ENCODE assay signal across 9 cellular contexts in the genomic region with DNA sequence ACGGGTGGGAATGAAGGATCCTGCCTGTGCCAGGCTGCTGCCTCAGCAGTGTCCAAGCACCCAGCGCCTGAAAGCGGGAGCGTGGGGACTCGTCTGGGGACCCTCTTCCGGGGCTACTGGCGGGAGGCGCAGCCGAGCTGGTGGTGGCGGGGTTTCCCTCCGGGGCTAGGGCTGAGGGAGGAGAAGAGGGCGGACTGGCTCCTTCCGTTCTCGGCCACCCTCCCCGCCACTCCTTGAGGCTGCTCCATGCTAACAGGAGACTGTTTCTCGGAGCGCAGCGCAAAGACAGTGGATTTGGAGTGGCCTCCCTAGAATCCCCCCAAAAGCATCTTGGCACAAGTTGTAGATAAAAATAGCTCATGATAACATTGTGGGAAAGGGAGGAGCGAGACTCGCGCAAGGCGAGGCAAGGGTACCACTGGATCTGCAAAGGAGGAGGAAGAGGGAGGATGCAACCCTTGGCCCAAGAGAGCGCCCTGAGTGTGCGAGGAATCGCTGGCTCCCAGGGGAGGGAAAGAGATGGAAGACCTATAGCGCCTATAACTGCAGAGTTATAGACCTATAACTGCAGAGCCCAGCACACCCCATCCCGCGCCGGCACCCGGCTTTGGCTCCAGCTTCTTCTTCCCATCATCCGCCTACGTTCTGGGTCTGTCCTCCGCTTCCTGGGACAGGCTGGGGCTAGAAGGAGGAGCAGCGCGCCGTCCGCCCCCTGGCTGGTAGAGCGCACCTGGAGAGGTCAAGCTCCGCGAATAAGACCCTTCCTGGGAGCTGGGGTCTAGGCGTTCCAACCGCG. TPM values are rescaled to one million over a fixed set of nuclear protein-coding genes. Genes with fewer than 3 reads are reported as not detected.
DNase-seq lines count a peak whose midpoint lies in the region; ATAC-seq, FAIRE-seq and TF ChIP-seq lines count a peak whose summit lies in the region.
"Had no signal": no experiment of that assay in that cellular context is flagged by ENCODE, and none has a peak within 500 bp of the region (broad histone marks: within the 10 kb centered on the region; RNA-seq: fewer than 3 reads in every experiment).

No MANE protein-coding gene starts in this region.

- H3K4me3 Mint-ChIP-seq in stimulated activated memory B cell treated with anti-CD40 and anti-IgM and Interleukin-4, amounts not matched to agents 10 μg/mL and 1 μg/mL and 100 μg/mL, for 72 hours = peak overlapping the region; percentile 85

- FAIRE-seq in kidney (lab: Jason Lieb, UNC) = no peak
- FAIRE-seq: frontal cortex had no signal

- H3K36me3 Mint-ChIP-seq in stimulated activated memory B cell treated with anti-CD40 and anti-IgM and Interleukin-4, amounts not matched to agents 10 μg/mL and 1 μg/mL and 100 μg/mL, for 72 hours = peaks cover 5% of the 10 kb centered on the region

- H3K36me3 ChIP-seq in brain microvascular endothelial cell (replicated peaks) (no peaks in the 10 kb centered on the region), kidney (ENCODE audit: control insufficient read depth in 1 of 2, insufficient read depth in 2 of 2, low read length in 2 of 2) (no peaks in the 10 kb centered on the region)

- ATAC-seq in stimulated activated memory B cell treated with anti-CD40 and anti-IgM and Interleukin-4, amounts not matched to agents 10 μg/mL and 1 μg/mL and 100 μg/mL, for 72 hours = no peak

- intact Hi-C loops in kidney (cut with DNase I) = no loop called here

- no peaks in the 10 kb centered on the region for H3K9me3 ChIP-seq in kidney (ENCODE audit: control insufficient read depth in 1 of 2, low read length in 2 of 2)

- H3K9me3 Mint-ChIP-seq in stimulated activated memory B cell treated with anti-CD40 and anti-IgM and Interleukin-4, amounts not matched to agents 10 μg/mL and 1 μg/mL and 100 μg/mL, for 72 hours = no peaks in the 10 kb centered on the region

- no peak for TF ChIP-seq CTCF in LNCaP clone FGC (IDR thresholded peaks at IDR 0.05; ENCODE audit: control insufficient read depth, extremely low read depth, insufficient read depth)
- TF ChIP-seq CTCF in brain microvascular endothelial cell (IDR thresholded peaks at IDR 0.05; ENCODE audit: low read depth, low read length, missing control alignments) = no peak
- no peak for TF ChIP-seq CTCF in kidney (IDR thresholded peaks at IDR 0.05; ENCODE audit: borderline replicate concordance, extremely low read depth, insufficient read depth)

- H3K27ac ChIP-seq in brain microvascular endothelial cell (no peak overlapping the region), kidney (ENCODE audit: low read depth in 2 of 2, low read length in 2 of 2) (no peak overlapping the region)

- H3K9ac ChIP-seq in kidney (ENCODE audit: low read length in 2 of 2) = peak overlapping the region in 1 of 2 donors; percentile 60

- peak overlapping the region; percentile 87 for H3K27ac Mint-ChIP-seq in stimulated activated memory B cell treated with anti-CD40 and anti-IgM and Interleukin-4, amounts not matched to agents 10 μg/mL and 1 μg/mL and 100 μg/mL, for 72 hours

- H3K4me1 ChIP-seq in kidney (ENCODE audit: control insufficient read depth in 1 of 2, insufficient read depth in 1 of 2, low read depth in 1 of 2, low read length in 2 of 2) = peaks cover 0 to 10% of the 10 kb centered on the region in 2 donors

- H3K27me3 Mint-ChIP-seq in stimulated activated memory B cell treated with anti-CD40 and anti-IgM and Interleukin-4, amounts not matched to agents 10 μg/mL and 1 μg/mL and 100 μg/mL, for 72 hours = no peaks in the 10 kb centered on the region

- H3K4me1 Mint-ChIP-seq in stimulated activated memory B cell treated with anti-CD40 and anti-IgM and Interleukin-4, amounts not matched to agents 10 μg/mL and 1 μg/mL and 100 μg/mL, for 72 hours = peaks cover 50% of the 10 kb centered on the region

- H3K4me3 ChIP-seq in LNCaP clone FGC (ENCODE audit: low read depth, low read length) = peak overlapping the region; percentile 72; the same call in 1 of the 2 replicates
- peak overlapping the region; percentile 26 for H3K4me3 ChIP-seq in brain microvascular endothelial cell (ENCODE audit: low read depth, low read length)
- peak overlapping the region; percentile 77 to 79 for H3K4me3 ChIP-seq in kidney (ENCODE audit: low read length in 2 of 2)

- in situ Hi-C loops in brain microvascular endothelial cell (cut with HindIII; ENCODE audit: low pct_ligation_motif_present, low sequenced_read_pairs) = no loop called here

- no peak for DNase-seq in LNCaP clone FGC (ENCODE audit: low read depth)
- no peak for DNase-seq in brain microvascular endothelial cell
- DNase-seq in kidney = peak; percentile 76
- DNase-seq in NCI-H1048 (lab: John Stamatoyannopoulos, UW) = no peak
- DNase-seq in DMS53 treated with DMSO at 0.1 percent for 48 hours (lab: John Stamatoyannopoulos, UW; ENCODE audit: unreplicated experiment) = no peak
- no peak for DNase-seq in inferior parietal cortex (ENCODE audit: extremely low spot score)
- DNase-seq: IMR-90 had no signal

- H3K27me3 ChIP-seq in brain microvascular endothelial cell (replicated peaks) = peaks cover 28% of the 10 kb centered on the region

RNA-seq across cellular contexts. Expression of a gene that starts 1.3 kb away (rescaled TPM):
- 39.0 TPM for total RNA-seq in kidney
- 1.1 TPM for polyA plus RNA-seq in kidney (ENCODE audit: insufficient read depth, low read depth, low replicate concordance)
- total RNA-seq: IMR-90 had no signal

Comparison
In these comparisons a context has a peak if more than half of its experiments do, and no peak if none do; other contexts are left out.
1. H3K4me3 ChIP-seq: peak in every context shown above with its lines; median percentile 78 in kidney; 72 in LNCaP clone FGC; 26 in brain microvascular endothelial cell.